1 cellular context compared by ENCODE assay signal in genomic region chr4:145501051-145501660, GRCh38.
TF ChIP-seq lines count a peak whose summit lies in the region.

No MANE protein-coding gene starts in this region.

TF ChIP-seq in SK-N-SH, 30 proteins besides CTCF, POLR2A, EP300 and RAD21 (continued from another document):
- no peak for TF ChIP-seq PBX3 (IDR thresholded peaks at IDR 0.05)
- no peak for TF ChIP-seq EZH2phosphoT487 (IDR thresholded peaks at IDR 0.05; ENCODE audit: borderline replicate concordance, low read depth)
